26 cellular contexts compared by ENCODE assay signal in genomic region chr22:47788461-47788860, GRCh38.
"Had no signal": no experiment of that assay in that cellular context is flagged by ENCODE, and none has a peak within 500 bp of the region (broad histone marks: within the 10 kb centered on the region; RNA-seq: fewer than 3 reads in every experiment).

No MANE protein-coding gene starts in this region.

- H3K4me1 ChIP-seq: breast epithelium, gastrocnemius medialis, pancreas, psoas muscle, sigmoid colon, transverse colon, uterus had no signal

- ATAC-seq: activated CD4-positive, alpha-beta T cell treated with anti-CD3 and anti-CD28 coated beads for 36 hours; activated T-cell treated with anti-CD3 and anti-CD28 coated beads, Interleukin-2, amount 50 U/mL, for 4 hours; activated T-helper 17 cell treated with anti-CD3 and anti-CD28 coated beads, Interleukin-2, amount 50 U/mL, for 72 hours; gastrocnemius medialis; mucosa of descending colon; pancreas; psoas muscle had no signal

- H3K9me3 ChIP-seq: gastrocnemius medialis, mucosa of descending colon, neutrophil, pancreas, psoas muscle, sigmoid colon, uterus had no signal

- FAIRE-seq: pancreas, small intestine had no signal

- H3K36me3 ChIP-seq: breast epithelium, gastrocnemius medialis, neutrophil, pancreas, sigmoid colon, transverse colon, uterus had no signal

- H3K9me3 Mint-ChIP-seq: activated T-cell treated with anti-CD3 and anti-CD28 coated beads, Interleukin-2, amount 50 U/mL, for 4 hours; activated T-helper 17 cell treated with anti-CD3 and anti-CD28 coated beads, Interleukin-2, amount 50 U/mL, for 72 hours had no signal

- H3K27ac ChIP-seq: breast epithelium, gastrocnemius medialis, neutrophil, pancreas, psoas muscle, sigmoid colon, transverse colon, uterus had no signal

- DNase-seq: activated CD4-positive, alpha-beta T cell treated with anti-CD3 and anti-CD28 coated beads for 36 hours; activated CD4-positive, alpha-beta T cell treated with anti-CD3 and anti-CD28 coated beads, Interleukin-2, amount 50 U/mL, for 4 hours; activated CD4-positive, CD25-positive, alpha-beta regulatory T cell; activated gamma-delta T cell treated with Interleukin-2 at 50 U/mL for 16 hours; activated naive CD4-positive, alpha-beta T cell treated with anti-CD3 and anti-CD28 coated beads, Interleukin-2, amount 50 U/mL, for 16 hours; activated T-cell treated with anti-CD3 and anti-CD28 coated beads, Interleukin-2, amount 50 U/mL, for 4 hours; amniotic stem cell; central memory CD4-positive, alpha-beta T cell; gastrocnemius medialis; glutamatergic neuron; left cardiac atrium; mucosa of descending colon; psoas muscle; sigmoid colon; small intestine; stimulated activated CD4-positive, alpha-beta T cell treated with anti-CD3 and anti-CD28 coated beads, Interleukin-15, amount 100 ng/mL, for 24 hours; stimulated activated CD4-positive, alpha-beta T cell treated with anti-CD3 and anti-CD28 coated beads, Interleukin-2, amount 100 ng/mL, for 24 hours; stimulated activated naive CD4-positive, alpha-beta T cell; T-helper 1 cell; transverse colon; uterus had no signal

- H3K27ac Mint-ChIP-seq: activated CD4-positive, alpha-beta T cell treated with anti-CD3 and anti-CD28 coated beads for 36 hours; activated T-helper 17 cell treated with anti-CD3 and anti-CD28 coated beads, Interleukin-2, amount 50 U/mL, for 72 hours; nephron had no signal

- H3K27me3 ChIP-seq: neutrophil, pancreas, uterus had no signal

- H3K4me3 Mint-ChIP-seq: activated CD4-positive, alpha-beta T cell treated with anti-CD3 and anti-CD28 coated beads for 36 hours; activated T-cell treated with anti-CD3 and anti-CD28 coated beads, Interleukin-2, amount 50 U/mL, for 4 hours; activated T-helper 17 cell treated with anti-CD3 and anti-CD28 coated beads, Interleukin-2, amount 50 U/mL, for 72 hours; nephron had no signal

- H3K4me1 Mint-ChIP-seq: activated CD4-positive, alpha-beta T cell treated with anti-CD3 and anti-CD28 coated beads for 36 hours; activated T-helper 17 cell treated with anti-CD3 and anti-CD28 coated beads, Interleukin-2, amount 50 U/mL, for 72 hours; nephron had no signal

- H3K4me3 ChIP-seq: breast epithelium, gastrocnemius medialis, mucosa of descending colon, pancreas, psoas muscle, sigmoid colon, transverse colon, uterus had no signal
